20 cellular contexts compared by ENCODE assay signal in the genomic region with DNA sequence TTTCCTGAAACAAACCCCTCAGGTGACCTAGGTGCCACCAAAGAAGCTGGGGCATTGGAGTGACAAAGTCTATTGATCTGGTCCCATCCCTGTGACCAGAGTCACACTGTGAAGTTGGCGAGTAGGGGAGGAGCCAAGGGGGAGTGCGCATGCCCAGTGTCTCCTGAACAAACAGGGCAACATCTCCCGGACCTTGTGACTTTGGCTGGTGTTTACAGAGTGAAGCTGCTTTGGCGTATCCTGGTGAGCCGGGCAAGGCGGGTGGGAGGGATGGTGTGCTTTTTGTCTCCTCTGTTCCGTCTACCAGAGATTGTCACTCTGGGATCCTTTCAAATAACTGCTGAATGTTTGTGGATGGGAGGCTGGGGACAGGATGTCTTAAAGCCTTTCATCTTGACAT.
DNase-seq lines count a peak whose midpoint lies in the region; ATAC-seq, FAIRE-seq and TF ChIP-seq lines count a peak whose summit lies in the region.
"Had no signal": no experiment of that assay in that cellular context is flagged by ENCODE, and none has a peak within 500 bp of the region (broad histone marks: within the 10 kb centered on the region; RNA-seq: fewer than 3 reads in every experiment).

No MANE protein-coding gene starts in this region.

- 6% methylated on average over 7 of the region's 7 CpGs for WGBS in HepG2 (ENCODE audit: low lambda C conversion rate)

- H3K4me3 ChIP-seq in BLaER1 (no peak overlapping the region), HepG2 (replicated peaks in 1 of 3; ENCODE audit: insufficient read depth in 1 of 3, low read depth in 2 of 3, low read length in 3 of 3) (no peak overlapping the region)
- H3K4me3 ChIP-seq: HAP-1, PC-9 had no signal

- POLR2A ChIA-PET in HepG2 (lab: Yijun Ruan, JAX), result interaction anchor here (1.4 kb wide), 1 partner anchor 204 kb away, joined by 8 read pairs; a partner anchor contains a TSS

- H3K9ac ChIP-seq in BLaER1, result no peak overlapping the region
- no peak overlapping the region for H3K9ac ChIP-seq in HepG2 (ENCODE audit: insufficient read depth, low read depth, low read length)
- H3K9ac ChIP-seq: SK-N-SH had no signal

- no peaks in the 10 kb centered on the region for H3K36me3 Mint-ChIP-seq in natural killer cell
- H3K36me3 Mint-ChIP-seq: CD4-positive, CD25-positive, alpha-beta regulatory T cell had no signal

- intact Hi-C loops in HepG2 (cut with micrococcal nuclease; ENCODE audit: unreplicated experiment) (no loop called here), natural killer cell (cut with micrococcal nuclease) (no loop called here)

- TF ChIP-seq RAD21 in HepG2 (CRISPR knock-in tag; IDR thresholded peaks at IDR 0.05), result no peak

- DNase-seq in DMS153 (lab: John Stamatoyannopoulos, UW) (peak; percentile 22), SHP77 treated with DMSO at 0.1 percent for 48 hours (lab: John Stamatoyannopoulos, UW) (peak; percentile 21), HepG2 (ENCODE audit: low spot score) (peak; percentile 73), ACHN (no peak), hippocampal formation (lab: John Stamatoyannopoulos, UW) (no peak), natural killer cell (no peak)
- DNase-seq: AML-193; Calu3; CD4-positive, CD25-positive, alpha-beta regulatory T cell; DMS79; MV-4-11; NCI-H1436; NCI-H2227 treated with DMSO at 0.1 percent for 48 hours; PC-9; SK-N-SH; T-helper 1 cell had no signal

- no peaks in the 10 kb centered on the region for H4K20me1 ChIP-seq in BLaER1
- H4K20me1 ChIP-seq in HepG2 (ENCODE audit: insufficient read depth, low read length), result no peaks in the 10 kb centered on the region

- no peak overlapping the region for H3K27ac Mint-ChIP-seq in natural killer cell
- H3K27ac Mint-ChIP-seq: CD4-positive, CD25-positive, alpha-beta regulatory T cell; IgD-negative memory B cell had no signal

- no peak for TF ChIP-seq POLR2A in HepG2 (IDR thresholded peaks at IDR 0.05; ENCODE audit: insufficient read depth in 1 of 2, low read depth in 2 of 2, low read length in 2 of 2)

- H3K27me3 ChIP-seq in BLaER1, result no peaks in the 10 kb centered on the region
- peaks cover 1 to 8% of the 10 kb centered on the region in 2 experiments; a peak in 2 of 5 replicates for H3K27me3 ChIP-seq in HepG2 (ENCODE audit: control insufficient read depth in 1 of 2, insufficient read depth in 2 of 2, low read length in 2 of 2)

- FAIRE-seq in HepG2 (lab: Jason Lieb, UNC), result peak; percentile 93

- no peaks in the 10 kb centered on the region for H3K79me2 ChIP-seq in HepG2 (ENCODE audit: insufficient read depth, low read length)

- H3K27ac ChIP-seq in BLaER1 (no peak overlapping the region), HepG2 (ENCODE audit: extremely low read length, insufficient read depth, low read length) (no peak overlapping the region)
- H3K27ac ChIP-seq: PC-9 had no signal

- no TSS peak for BruUV-seq in HepG2 (replicated peaks; lab: Mats Ljungman, UMichigan)

- TF ChIP-seq CTCF in HepG2 (CRISPR knock-in tag; IDR thresholded peaks at IDR 0.05) (no peak), natural killer cell (IDR thresholded peaks at IDR 0.05) (no peak)

- H3K36me3 ChIP-seq in BLaER1, result no peaks in the 10 kb centered on the region
- H3K36me3 ChIP-seq in HepG2 (replicated peaks in 1 of 2; ENCODE audit: control insufficient read depth in 1 of 2, insufficient read depth in 2 of 2, low read length in 2 of 2), result no peaks in the 10 kb centered on the region
- H3K36me3 ChIP-seq: HAP-1 had no signal

- ATAC-seq in HepG2 (peak; percentile 83), HG03039 (IDR thresholded peaks at IDR 0.05; ENCODE audit: unreplicated experiment) (no peak), natural killer cell (no peak)

- CTCF ChIA-PET in HepG2 (lab: Yijun Ruan, JAX; ENCODE audit: low intra/inter-chr PET ratio, low total read pairs), result no interaction called here

- no peaks in the 10 kb centered on the region for H3K9me3 ChIP-seq in BLaER1
- no peaks in the 10 kb centered on the region for H3K9me3 ChIP-seq in HepG2 (ENCODE audit: low read length)
- H3K9me3 ChIP-seq: HAP-1, SK-N-SH had no signal

- no peaks in the 10 kb centered on the region for H3K9me3 Mint-ChIP-seq in natural killer cell
- H3K9me3 Mint-ChIP-seq: IgD-negative memory B cell had no signal

- H2AFZ ChIP-seq in HepG2 (ENCODE audit: low read length), result no peak overlapping the region
- H2AFZ ChIP-seq: PC-9 had no signal

- TF ChIP-seq EP300 in HepG2 (IDR thresholded peaks at IDR 0.05; ENCODE audit: low read depth in 2 of 2, low read length in 2 of 2) (no peak), HepG2 (CRISPR knock-in tag; IDR thresholded peaks at IDR 0.05; ENCODE audit: borderline replicate concordance) (no peak)

- H3K4me3 Mint-ChIP-seq in natural killer cell, result no peak overlapping the region
- H3K4me3 Mint-ChIP-seq: CD4-positive, CD25-positive, alpha-beta regulatory T cell; IgD-negative memory B cell had no signal

- H3K27me3 Mint-ChIP-seq in natural killer cell (ENCODE audit: low read depth in 2 of 2), result no peaks in the 10 kb centered on the region

- H3K4me1 ChIP-seq in BLaER1, result peaks cover 100% of the 10 kb centered on the region
- H3K4me1 ChIP-seq in HepG2 (ENCODE audit: insufficient read depth, low read length), result peaks cover 31% of the 10 kb centered on the region
- H3K4me1 ChIP-seq: HAP-1 had no signal

- H3K4me1 Mint-ChIP-seq in natural killer cell, result no peaks in the 10 kb centered on the region
- H3K4me1 Mint-ChIP-seq: CD4-positive, CD25-positive, alpha-beta regulatory T cell had no signal

- H3K4me2 ChIP-seq in BLaER1 (peak overlapping the region; percentile 79), HepG2 (ENCODE audit: low read depth, low read length) (peak overlapping the region; percentile 39)
- H3K4me2 ChIP-seq: PC-9, SK-N-SH had no signal

- in situ Hi-C loops in HepG2 (cut with HindIII; ENCODE audit: extremely low pct_ligation_motif_present, low pct_unique_long_range_greater_than_20kb) (no loop called here), ACHN (cut with HindIII; ENCODE audit: low pct_ligation_motif_present, low pct_unique_long_range_greater_than_20kb, low sequenced_read_pairs) (no loop called here)

TF ChIP-seq in HepG2, 621 proteins besides CTCF, POLR2A, EP300 and RAD21 (continues in another document):
- TF ChIP-seq, protein P1, sequence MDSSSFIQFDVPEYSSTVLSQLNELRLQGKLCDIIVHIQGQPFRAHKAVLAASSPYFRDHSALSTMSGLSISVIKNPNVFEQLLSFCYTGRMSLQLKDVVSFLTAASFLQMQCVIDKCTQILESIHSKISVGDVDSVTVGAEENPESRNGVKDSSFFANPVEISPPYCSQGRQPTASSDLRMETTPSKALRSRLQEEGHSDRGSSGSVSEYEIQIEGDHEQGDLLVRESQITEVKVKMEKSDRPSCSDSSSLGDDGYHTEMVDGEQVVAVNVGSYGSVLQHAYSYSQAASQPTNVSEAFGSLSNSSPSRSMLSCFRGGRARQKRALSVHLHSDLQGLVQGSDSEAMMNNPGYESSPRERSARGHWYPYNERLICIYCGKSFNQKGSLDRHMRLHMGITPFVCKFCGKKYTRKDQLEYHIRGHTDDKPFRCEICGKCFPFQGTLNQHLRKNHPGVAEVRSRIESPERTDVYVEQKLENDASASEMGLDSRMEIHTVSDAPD (CRISPR knock-in tag; IDR thresholded peaks at IDR 0.05), result peak; percentile 68; the same call in 1 of the 2 replicates
- TF ChIP-seq, protein P2, sequence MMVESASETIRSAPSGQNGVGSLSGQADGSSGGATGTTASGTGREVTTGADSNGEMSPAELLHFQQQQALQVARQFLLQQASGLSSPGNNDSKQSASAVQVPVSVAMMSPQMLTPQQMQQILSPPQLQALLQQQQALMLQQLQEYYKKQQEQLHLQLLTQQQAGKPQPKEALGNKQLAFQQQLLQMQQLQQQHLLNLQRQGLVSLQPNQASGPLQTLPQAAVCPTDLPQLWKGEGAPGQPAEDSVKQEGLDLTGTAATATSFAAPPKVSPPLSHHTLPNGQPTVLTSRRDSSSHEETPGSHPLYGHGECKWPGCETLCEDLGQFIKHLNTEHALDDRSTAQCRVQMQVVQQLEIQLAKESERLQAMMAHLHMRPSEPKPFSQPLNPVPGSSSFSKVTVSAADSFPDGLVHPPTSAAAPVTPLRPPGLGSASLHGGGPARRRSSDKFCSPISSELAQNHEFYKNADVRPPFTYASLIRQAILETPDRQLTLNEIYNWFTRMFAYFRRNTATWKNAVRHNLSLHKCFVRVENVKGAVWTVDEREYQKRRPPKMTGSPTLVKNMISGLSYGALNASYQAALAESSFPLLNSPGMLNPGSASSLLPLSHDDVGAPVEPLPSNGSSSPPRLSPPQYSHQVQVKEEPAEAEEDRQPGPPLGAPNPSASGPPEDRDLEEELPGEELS (CRISPR knock-in tag; IDR thresholded peaks at IDR 0.05), result peak; percentile 36; the same call in 1 of the 2 replicates
- TF ChIP-seq, protein P3, sequence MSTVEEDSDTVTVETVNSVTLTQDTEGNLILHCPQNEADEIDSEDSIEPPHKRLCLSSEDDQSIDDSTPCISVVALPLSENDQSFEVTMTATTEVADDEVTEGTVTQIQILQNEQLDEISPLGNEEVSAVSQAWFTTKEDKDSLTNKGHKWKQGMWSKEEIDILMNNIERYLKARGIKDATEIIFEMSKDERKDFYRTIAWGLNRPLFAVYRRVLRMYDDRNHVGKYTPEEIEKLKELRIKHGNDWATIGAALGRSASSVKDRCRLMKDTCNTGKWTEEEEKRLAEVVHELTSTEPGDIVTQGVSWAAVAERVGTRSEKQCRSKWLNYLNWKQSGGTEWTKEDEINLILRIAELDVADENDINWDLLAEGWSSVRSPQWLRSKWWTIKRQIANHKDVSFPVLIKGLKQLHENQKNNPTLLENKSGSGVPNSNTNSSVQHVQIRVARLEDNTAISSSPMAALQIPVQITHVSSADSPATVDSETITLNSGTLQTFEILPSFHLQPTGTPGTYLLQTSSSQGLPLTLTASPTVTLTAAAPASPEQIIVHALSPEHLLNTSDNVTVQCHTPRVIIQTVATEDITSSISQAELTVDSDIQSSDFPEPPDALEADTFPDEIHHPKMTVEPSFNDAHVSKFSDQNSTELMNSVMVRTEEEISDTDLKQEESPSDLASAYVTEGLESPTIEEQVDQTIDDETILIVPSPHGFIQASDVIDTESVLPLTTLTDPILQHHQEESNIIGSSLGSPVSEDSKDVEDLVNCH (CRISPR knock-in tag; IDR thresholded peaks at IDR 0.05), result no peak
- TF ChIP-seq FOXK1 (CRISPR knock-in tag; IDR thresholded peaks at IDR 0.05; ENCODE audit: borderline replicate concordance, low read depth) (peak; percentile 80; the same call in 1 of the 2 replicates), FOXA3 (CRISPR knock-in tag; IDR thresholded peaks at IDR 0.05) (peak; percentile 96), SOX6 (IDR thresholded peaks at IDR 0.05) (no peak), SOX6 (CRISPR knock-in tag; IDR thresholded peaks at IDR 0.05) (peak; percentile 23; the same call in 1 of the 2 replicates)

Comparison
In these comparisons a context has a peak if more than half of its experiments do, and no peak if none do; other contexts are left out.
1. DNase-seq: peak in DMS153 (single experiment), SHP77 treated with DMSO at 0.1 percent for 48 hours (single experiment) and HepG2 (single experiment); none in ACHN (single experiment), hippocampal formation (0 of 2) and natural killer cell (single experiment).